27 cellular contexts compared by ENCODE assay signal in genomic region chr1:70499695-70500094, GRCh38.
DNase-seq lines count a peak whose midpoint lies in the region; ATAC-seq and TF ChIP-seq lines count a peak whose summit lies in the region.
"Had no signal": no experiment of that assay in that cellular context is flagged by ENCODE, and none has a peak within 500 bp of the region (broad histone marks: within the 10 kb centered on the region; RNA-seq: fewer than 3 reads in every experiment).

No MANE protein-coding gene starts in this region.

- no peaks in the 10 kb centered on the region for H3K9me3 ChIP-seq in psoas muscle
- H3K9me3 ChIP-seq: BLaER1 treated with 17β-estradiol and CSF1 and Interleukin-3, amounts not matched to agents 10 nM and 100 nM; body of pancreas; Caco-2; SJCRH30; transverse colon had no signal

- TF ChIP-seq CTCF in fibroblast of mammary gland (conservative IDR thresholded peaks at IDR 0.05; ENCODE audit: control insufficient read depth, insufficient read depth, low read depth, low read length) (no peak), psoas muscle (IDR thresholded peaks at IDR 0.05) (no peak)

- H3K27me3 Mint-ChIP-seq in stimulated activated naive CD8-positive, alpha-beta T cell treated with anti-CD3 and anti-CD28 coated beads, Interleukin-15, amount 100 ng/mL, for 72 hours: no peaks in the 10 kb centered on the region

- no peaks in the 10 kb centered on the region for H3K27me3 ChIP-seq in psoas muscle (ENCODE audit: insufficient read depth in 3 of 3, low read length in 2 of 3)
- H3K27me3 ChIP-seq: BLaER1 treated with 17β-estradiol and CSF1 and Interleukin-3, amounts not matched to agents 10 nM and 100 nM; body of pancreas; SJCRH30; transverse colon had no signal

- intact Hi-C loops in psoas muscle (cut with DNase I): no loop called here

- no peak overlapping the region for H3K27ac ChIP-seq in psoas muscle
- H3K27ac ChIP-seq: BLaER1 treated with 17β-estradiol and CSF1 and Interleukin-3, amounts not matched to agents 10 nM and 100 nM; body of pancreas; dorsolateral prefrontal cortex; SJCRH30; transverse colon had no signal

- no peak overlapping the region for H3K4me3 ChIP-seq in fibroblast of mammary gland (ENCODE audit: control insufficient read depth, low read depth, low read length)
- H3K4me3 ChIP-seq in psoas muscle: no peak overlapping the region
- H3K4me3 ChIP-seq: BLaER1 treated with 17β-estradiol and CSF1 and Interleukin-3, amounts not matched to agents 10 nM and 100 nM; body of pancreas; dorsolateral prefrontal cortex; SJCRH30; smooth muscle cell; transverse colon had no signal

- DNase-seq in stimulated activated naive CD8-positive, alpha-beta T cell treated with anti-CD3 and anti-CD28 coated beads, Interleukin-15, amount 100 ng/mL, for 72 hours: no peak
- DNase-seq in stimulated activated naive CD8-positive, alpha-beta T cell treated with anti-CD3 and anti-CD28 coated beads, Interleukin-15, Interleukin-2, amounts not matched to agents 100 U/mL and 50 U/mL, for 24 hours: no peak
- DNase-seq in NOMO-1 treated with DMSO at 0.1 percent for 48 hours (lab: John Stamatoyannopoulos, UW; ENCODE audit: unreplicated experiment): peak; percentile 10
- DNase-seq in fibroblast of mammary gland (ENCODE audit: low read depth): peak; percentile 46
- DNase-seq in psoas muscle: no peak
- DNase-seq: activated CD4-positive, CD25-positive, alpha-beta regulatory T cell treated with anti-CD3 and anti-CD28 coated beads, Interleukin-2, amount 50 U/mL, for 72 hours; activated T-cell treated with anti-CD3 and anti-CD28 coated beads, Interleukin-2, amount 50 U/mL, for 1 hour; body of pancreas; Caco-2; DMS79; dorsolateral prefrontal cortex; islet precursor cell; KBM-7; NCI-H1048; NCI-H1694 treated with DMSO at 0.1 percent for 48 hours; NCI-H510A; SJCRH30; stimulated activated CD4-positive, alpha-beta T cell treated with anti-CD3 and anti-CD28 coated beads, Interleukin-1b, Interleukin-23, amount 100 ng/mL, for 48 hours; T-cell; transverse colon had no signal

- ATAC-seq in stimulated activated naive CD8-positive, alpha-beta T cell treated with anti-CD3 and anti-CD28 coated beads, Interleukin-15, amount 100 ng/mL, for 72 hours: peak; percentile 58
- ATAC-seq in stimulated activated naive CD8-positive, alpha-beta T cell treated with anti-CD3 and anti-CD28 coated beads, Interleukin-15, Interleukin-2, amounts not matched to agents 100 U/mL and 50 U/mL, for 24 hours: no peak
- ATAC-seq in GM21576 (IDR thresholded peaks at IDR 0.05; ENCODE audit: unreplicated experiment): no peak
- ATAC-seq in HG03571 (IDR thresholded peaks at IDR 0.05; ENCODE audit: unreplicated experiment): no peak
- ATAC-seq in psoas muscle: no peak
- no peak for ATAC-seq in GM21360 (IDR thresholded peaks at IDR 0.05; ENCODE audit: unreplicated experiment)
- ATAC-seq: body of pancreas, Panc1, T-cell had no signal

- H3K4me3 Mint-ChIP-seq in stimulated activated naive CD8-positive, alpha-beta T cell treated with anti-CD3 and anti-CD28 coated beads, Interleukin-15, amount 100 ng/mL, for 72 hours: no peak overlapping the region
- H3K4me3 Mint-ChIP-seq: nephron, T-cell had no signal

- WGBS in psoas muscle, 3 donors: 47 to 63% (median 58%) methylated on average over 1 of the region's 1 CpG

- H3K4me1 ChIP-seq in psoas muscle: no peaks in the 10 kb centered on the region
- H3K4me1 ChIP-seq: Caco-2 had no signal

- H3K4me1 Mint-ChIP-seq in stimulated activated naive CD8-positive, alpha-beta T cell treated with anti-CD3 and anti-CD28 coated beads, Interleukin-15, amount 100 ng/mL, for 72 hours: no peaks in the 10 kb centered on the region
- H3K4me1 Mint-ChIP-seq: nephron, T-cell had no signal

- no peaks in the 10 kb centered on the region for H3K36me3 ChIP-seq in psoas muscle (ENCODE audit: insufficient read depth in 1 of 2, low read depth in 1 of 2)
- H3K36me3 ChIP-seq: BLaER1 treated with 17β-estradiol and CSF1 and Interleukin-3, amounts not matched to agents 10 nM and 100 nM; SJCRH30; transverse colon had no signal

- H3K9me3 Mint-ChIP-seq in stimulated activated naive CD8-positive, alpha-beta T cell treated with anti-CD3 and anti-CD28 coated beads, Interleukin-15, amount 100 ng/mL, for 72 hours: no peaks in the 10 kb centered on the region
- H3K9me3 Mint-ChIP-seq: nephron, T-cell had no signal

- H3K27ac Mint-ChIP-seq in stimulated activated naive CD8-positive, alpha-beta T cell treated with anti-CD3 and anti-CD28 coated beads, Interleukin-15, amount 100 ng/mL, for 72 hours: no peak overlapping the region
- H3K27ac Mint-ChIP-seq: nephron, T-cell had no signal

Comparison
In these comparisons a context has a peak if more than half of its experiments do, and no peak if none do; other contexts are left out.
1. DNase-seq: peak in NOMO-1 treated with DMSO at 0.1 percent for 48 hours (single experiment) and fibroblast of mammary gland (single experiment); none in stimulated activated naive CD8-positive, alpha-beta T cell treated with anti-CD3 and anti-CD28 coated beads, Interleukin-15, amount 100 ng/mL, for 72 hours (0 of 2), stimulated activated naive CD8-positive, alpha-beta T cell treated with anti-CD3 and anti-CD28 coated beads, Interleukin-15, Interleukin-2, amounts not matched to agents 100 U/mL and 50 U/mL, for 24 hours (single experiment) and psoas muscle (0 of 2).